ENCODE assay signal across 1 cellular context in the genomic region with DNA sequence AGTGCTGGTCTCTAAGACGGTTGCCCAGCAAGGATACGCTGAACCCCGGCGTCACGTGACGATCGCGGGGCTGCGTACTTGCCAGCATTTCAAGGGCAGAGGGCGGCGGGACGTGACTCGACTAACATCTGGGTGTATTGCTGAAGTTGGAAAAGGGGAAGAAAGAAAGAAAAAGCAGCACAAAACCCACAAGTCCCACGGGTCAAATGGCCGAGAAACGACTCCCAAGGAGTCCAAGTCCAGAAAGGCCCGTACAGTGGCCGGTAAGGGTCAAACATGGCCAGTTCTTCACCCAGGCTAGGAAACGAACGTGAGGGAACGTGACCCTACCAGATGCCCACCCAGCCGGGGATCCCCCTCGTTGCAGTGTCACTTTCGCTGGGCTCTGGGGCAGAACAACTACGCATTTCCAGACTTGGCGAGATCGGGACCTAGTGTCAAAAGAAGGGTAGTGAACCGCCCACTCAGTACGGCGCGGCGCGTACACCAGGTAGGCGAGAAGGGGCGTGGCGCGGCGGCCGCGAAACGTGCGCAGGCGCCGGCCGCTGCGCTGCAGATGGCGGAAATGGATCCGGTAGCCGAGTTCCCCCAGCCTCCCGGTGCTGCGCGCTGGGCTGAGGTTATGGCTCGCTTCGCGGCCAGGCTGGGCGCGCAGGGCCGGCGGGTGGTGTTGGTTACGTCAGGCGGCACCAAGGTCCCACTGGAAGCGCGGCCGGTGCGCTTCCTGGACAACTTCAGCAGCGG.
A peak's percentile ranks its signal among the peaks of the same experiment; 100 is the strongest.
TF ChIP-seq lines count a peak whose summit lies in the region.

A gene (plus strand): TSS at position 534 of the 744 bp plus-strand sequence. CDS start 23 bp downstream, at position 557.
A gene with protein sequence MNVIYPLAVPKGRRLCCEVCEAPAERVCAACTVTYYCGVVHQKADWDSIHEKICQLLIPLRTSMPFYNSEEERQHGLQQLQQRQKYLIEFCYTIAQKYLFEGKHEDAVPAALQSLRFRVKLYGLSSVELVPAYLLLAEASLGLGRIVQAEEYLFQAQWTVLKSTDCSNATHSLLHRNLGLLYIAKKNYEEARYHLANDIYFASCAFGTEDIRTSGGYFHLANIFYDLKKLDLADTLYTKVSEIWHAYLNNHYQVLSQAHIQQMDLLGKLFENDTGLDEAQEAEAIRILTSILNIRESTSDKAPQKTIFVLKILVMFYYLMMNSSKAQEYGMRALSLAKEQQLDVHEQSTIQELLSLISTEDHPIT (minus strand): TSS at position 13 of the 744 bp plus-strand sequence. CDS start 25 bp downstream, outside the sequence.

TF ChIP-seq in K562, 482 proteins besides CTCF, POLR2A, EP300 and RAD21 (continued from another document):
- no peak for TF ChIP-seq CBFA2T3 (IDR thresholded peaks at IDR 0.05)
- no peak for TF ChIP-seq HNRNPUL1 (IDR thresholded peaks at IDR 0.05; ENCODE audit: low read length)
- no peak for TF ChIP-seq ADNP (tag; IDR thresholded peaks at IDR 0.05)
- TF ChIP-seq U2AF2 (optimal IDR thresholded peaks at IDR 0.05; ENCODE audit: low read depth, low read length): no peak
- TF ChIP-seq ZNF224 (CRISPR knock-in tag; IDR thresholded peaks at IDR 0.05): no peak
- TF ChIP-seq HMG20A (CRISPR knock-in tag; conservative IDR thresholded peaks at IDR 0.05): no peak
- no peak for TF ChIP-seq SIX5 (IDR thresholded peaks at IDR 0.05; ENCODE audit: borderline replicate concordance in 1 of 2, insufficient read depth in 1 of 2, low read depth in 1 of 2, low read length in 2 of 2)
- no peak for TF ChIP-seq E2F3 (CRISPR knock-in tag; IDR thresholded peaks at IDR 0.05)
- no peak for TF ChIP-seq RBM34 (IDR thresholded peaks at IDR 0.05; ENCODE audit: borderline replicate concordance, insufficient read depth, low read length)
- peak; percentile 96 for TF ChIP-seq RBFOX2 (IDR thresholded peaks at IDR 0.05; ENCODE audit: low read depth, low read length)
- no peak for TF ChIP-seq SIN3A (IDR thresholded peaks at IDR 0.05; ENCODE audit: borderline replicate concordance in 2 of 2, control insufficient read depth in 1 of 2, low read depth in 2 of 2, low read length in 2 of 2)
- TF ChIP-seq, protein P1, sequence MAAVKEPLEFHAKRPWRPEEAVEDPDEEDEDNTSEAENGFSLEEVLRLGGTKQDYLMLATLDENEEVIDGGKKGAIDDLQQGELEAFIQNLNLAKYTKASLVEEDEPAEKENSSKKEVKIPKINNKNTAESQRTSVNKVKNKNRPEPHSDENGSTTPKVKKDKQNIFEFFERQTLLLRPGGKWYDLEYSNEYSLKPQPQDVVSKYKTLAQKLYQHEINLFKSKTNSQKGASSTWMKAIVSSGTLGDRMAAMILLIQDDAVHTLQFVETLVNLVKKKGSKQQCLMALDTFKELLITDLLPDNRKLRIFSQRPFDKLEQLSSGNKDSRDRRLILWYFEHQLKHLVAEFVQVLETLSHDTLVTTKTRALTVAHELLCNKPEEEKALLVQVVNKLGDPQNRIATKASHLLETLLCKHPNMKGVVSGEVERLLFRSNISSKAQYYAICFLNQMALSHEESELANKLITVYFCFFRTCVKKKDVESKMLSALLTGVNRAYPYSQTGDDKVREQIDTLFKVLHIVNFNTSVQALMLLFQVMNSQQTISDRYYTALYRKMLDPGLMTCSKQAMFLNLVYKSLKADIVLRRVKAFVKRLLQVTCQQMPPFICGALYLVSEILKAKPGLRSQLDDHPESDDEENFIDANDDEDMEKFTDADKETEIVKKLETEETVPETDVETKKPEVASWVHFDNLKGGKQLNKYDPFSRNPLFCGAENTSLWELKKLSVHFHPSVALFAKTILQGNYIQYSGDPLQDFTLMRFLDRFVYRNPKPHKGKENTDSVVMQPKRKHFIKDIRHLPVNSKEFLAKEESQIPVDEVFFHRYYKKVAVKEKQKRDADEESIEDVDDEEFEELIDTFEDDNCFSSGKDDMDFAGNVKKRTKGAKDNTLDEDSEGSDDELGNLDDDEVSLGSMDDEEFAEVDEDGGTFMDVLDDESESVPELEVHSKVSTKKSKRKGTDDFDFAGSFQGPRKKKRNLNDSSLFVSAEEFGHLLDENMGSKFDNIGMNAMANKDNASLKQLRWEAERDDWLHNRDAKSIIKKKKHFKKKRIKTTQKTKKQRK (IDR thresholded peaks at IDR 0.05; ENCODE audit: borderline replicate concordance, low read depth, low read length): no peak
- TF ChIP-seq FOS (IDR thresholded peaks at IDR 0.05; ENCODE audit: extremely low read depth, insufficient read length): no peak
- TF ChIP-seq SAP30 (IDR thresholded peaks at IDR 0.05; ENCODE audit: borderline replicate concordance, insufficient read depth, low read depth, low read length, poor library complexity, severe bottlenecking): no peak
- no peak for TF ChIP-seq EZH2 (IDR thresholded peaks at IDR 0.05; ENCODE audit: borderline replicate concordance, low read depth, low read length)
- TF ChIP-seq, protein P2, sequence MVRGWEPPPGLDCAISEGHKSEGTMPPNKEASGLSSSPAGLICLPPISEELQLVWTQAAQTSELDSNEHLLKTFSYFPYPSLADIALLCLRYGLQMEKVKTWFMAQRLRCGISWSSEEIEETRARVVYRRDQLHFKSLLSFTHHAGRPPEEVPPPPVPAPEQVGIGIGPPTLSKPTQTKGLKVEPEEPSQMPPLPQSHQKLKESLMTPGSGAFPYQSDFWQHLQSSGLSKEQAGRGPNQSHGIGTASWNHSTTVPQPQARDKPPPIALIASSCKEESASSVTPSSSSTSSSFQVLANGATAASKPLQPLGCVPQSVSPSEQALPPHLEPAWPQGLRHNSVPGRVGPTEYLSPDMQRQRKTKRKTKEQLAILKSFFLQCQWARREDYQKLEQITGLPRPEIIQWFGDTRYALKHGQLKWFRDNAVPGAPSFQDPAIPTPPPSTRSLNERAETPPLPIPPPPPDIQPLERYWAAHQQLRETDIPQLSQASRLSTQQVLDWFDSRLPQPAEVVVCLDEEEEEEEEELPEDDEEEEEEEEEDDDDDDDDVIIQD (CRISPR knock-in tag; IDR thresholded peaks at IDR 0.05): no peak
- no peak for TF ChIP-seq XRCC3 (IDR thresholded peaks at IDR 0.05)
- TF ChIP-seq, protein P3, sequence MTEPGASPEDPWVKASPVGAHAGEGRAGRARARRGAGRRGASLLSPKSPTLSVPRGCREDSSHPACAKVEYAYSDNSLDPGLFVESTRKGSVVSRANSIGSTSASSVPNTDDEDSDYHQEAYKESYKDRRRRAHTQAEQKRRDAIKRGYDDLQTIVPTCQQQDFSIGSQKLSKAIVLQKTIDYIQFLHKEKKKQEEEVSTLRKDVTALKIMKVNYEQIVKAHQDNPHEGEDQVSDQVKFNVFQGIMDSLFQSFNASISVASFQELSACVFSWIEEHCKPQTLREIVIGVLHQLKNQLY (CRISPR knock-in tag; conservative IDR thresholded peaks at IDR 0.05): no peak
- no peak for TF ChIP-seq OTX1 (CRISPR knock-in tag; IDR thresholded peaks at IDR 0.05)
- TF ChIP-seq, protein P4, sequence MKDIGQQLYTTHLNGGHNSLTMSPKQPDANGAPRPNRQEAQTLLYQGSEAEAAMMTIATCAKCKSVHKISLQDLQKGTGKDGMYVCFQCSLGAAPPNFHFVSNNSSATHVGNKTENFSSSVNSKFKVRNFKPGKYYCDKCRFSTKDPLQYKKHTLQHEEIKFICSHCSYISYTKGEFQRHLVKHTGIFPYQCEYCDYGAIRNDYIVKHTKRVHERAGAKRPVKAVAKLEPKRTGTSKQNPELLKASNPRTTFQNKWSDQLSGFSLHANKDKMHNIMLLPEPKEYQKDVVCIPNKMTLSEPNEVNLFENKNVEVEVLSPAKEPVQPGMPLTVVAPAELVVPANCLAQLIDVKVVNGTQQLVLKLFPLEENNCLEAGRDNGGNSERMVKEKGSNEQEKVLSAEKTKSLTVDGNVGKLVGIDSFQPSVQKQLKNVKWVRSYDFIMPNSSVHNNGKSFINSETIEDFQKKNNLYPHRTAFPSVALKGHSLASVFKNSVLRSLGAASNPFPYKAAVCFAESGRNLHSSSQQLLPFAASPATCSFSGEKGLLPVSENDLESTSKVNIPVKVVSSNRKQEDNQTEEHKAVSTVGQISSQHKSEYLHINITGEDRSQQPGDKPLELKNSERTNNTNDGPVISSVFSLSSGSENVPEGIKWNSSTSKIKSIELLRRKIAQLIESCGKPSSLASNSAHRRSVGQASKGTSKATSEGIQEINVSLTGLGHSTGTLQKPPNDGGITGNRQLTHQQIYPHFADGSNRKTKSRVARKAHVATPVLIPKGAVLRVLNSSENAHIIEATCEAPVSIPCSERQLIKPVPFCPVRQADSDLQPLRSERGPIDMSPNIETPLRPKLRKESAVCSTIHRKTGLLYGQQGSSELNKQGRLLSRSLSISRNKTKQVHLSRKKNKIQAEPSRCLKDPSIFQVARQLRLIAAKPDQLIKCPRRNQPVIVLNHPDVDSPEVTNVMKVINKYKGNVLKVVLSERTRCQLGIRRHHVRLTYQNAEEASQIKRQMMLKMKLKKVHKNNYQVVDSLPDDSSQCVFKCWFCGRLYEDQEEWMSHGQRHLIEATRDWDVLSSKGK (CRISPR knock-in tag; IDR thresholded peaks at IDR 0.05): no peak
- TF ChIP-seq, protein P5, sequence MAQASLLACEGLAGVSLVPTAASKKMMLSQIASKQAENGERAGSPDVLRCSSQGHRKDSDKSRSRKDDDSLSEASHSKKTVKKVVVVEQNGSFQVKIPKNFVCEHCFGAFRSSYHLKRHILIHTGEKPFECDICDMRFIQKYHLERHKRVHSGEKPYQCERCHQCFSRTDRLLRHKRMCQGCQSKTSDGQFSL (CRISPR knock-in tag; IDR thresholded peaks at IDR 0.05): no peak
- TF ChIP-seq, protein P5 (tag; IDR thresholded peaks at IDR 0.05): no peak
- no peak for TF ChIP-seq COPS2 (conservative IDR thresholded peaks at IDR 0.05)
- no peak for TF ChIP-seq SAFB (IDR thresholded peaks at IDR 0.05; ENCODE audit: borderline replicate concordance, low read depth, low read length)
- TF ChIP-seq, protein P6, sequence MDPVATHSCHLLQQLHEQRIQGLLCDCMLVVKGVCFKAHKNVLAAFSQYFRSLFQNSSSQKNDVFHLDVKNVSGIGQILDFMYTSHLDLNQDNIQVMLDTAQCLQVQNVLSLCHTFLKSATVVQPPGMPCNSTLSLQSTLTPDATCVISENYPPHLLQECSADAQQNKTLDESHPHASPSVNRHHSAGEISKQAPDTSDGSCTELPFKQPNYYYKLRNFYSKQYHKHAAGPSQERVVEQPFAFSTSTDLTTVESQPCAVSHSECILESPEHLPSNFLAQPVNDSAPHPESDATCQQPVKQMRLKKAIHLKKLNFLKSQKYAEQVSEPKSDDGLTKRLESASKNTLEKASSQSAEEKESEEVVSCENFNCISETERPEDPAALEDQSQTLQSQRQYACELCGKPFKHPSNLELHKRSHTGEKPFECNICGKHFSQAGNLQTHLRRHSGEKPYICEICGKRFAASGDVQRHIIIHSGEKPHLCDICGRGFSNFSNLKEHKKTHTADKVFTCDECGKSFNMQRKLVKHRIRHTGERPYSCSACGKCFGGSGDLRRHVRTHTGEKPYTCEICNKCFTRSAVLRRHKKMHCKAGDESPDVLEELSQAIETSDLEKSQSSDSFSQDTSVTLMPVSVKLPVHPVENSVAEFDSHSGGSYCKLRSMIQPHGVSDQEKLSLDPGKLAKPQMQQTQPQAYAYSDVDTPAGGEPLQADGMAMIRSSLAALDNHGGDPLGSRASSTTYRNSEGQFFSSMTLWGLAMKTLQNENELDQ (CRISPR knock-in tag; IDR thresholded peaks at IDR 0.05; ENCODE audit: borderline replicate concordance): no peak
- TF ChIP-seq XRCC4 (IDR thresholded peaks at IDR 0.05; ENCODE audit: extremely low read depth, insufficient read depth, insufficient read length): no peak
- TF ChIP-seq NFE2 (IDR thresholded peaks at IDR 0.05; ENCODE audit: low read depth): no peak
- no peak for TF ChIP-seq BMI1 (IDR thresholded peaks at IDR 0.05; ENCODE audit: low read length)
- no peak for TF ChIP-seq FUS (optimal IDR thresholded peaks at IDR 0.05; ENCODE audit: low read depth, low read length)
